ENCODE assay signal across 27 cellular contexts in the genomic region with DNA sequence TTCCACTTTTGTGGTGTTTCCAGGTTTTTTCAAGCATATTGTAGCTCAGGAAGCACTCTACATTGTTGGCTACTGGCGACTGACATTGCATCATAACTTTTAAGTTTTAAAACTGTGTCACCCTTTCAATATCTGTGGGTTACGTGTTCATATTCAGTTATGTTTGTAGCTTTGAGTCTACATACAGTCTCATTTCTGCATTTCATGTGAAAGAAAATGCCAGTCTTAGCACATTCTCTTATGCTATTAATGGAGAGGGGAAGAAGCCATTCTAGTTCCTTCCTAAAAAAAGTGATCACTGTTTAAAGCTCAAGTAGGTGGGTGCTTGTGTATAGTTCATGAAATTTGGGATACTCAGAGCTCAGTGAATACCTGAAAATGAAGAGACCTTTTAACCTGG.
"Had no signal": no experiment of that assay in that cellular context is flagged by ENCODE, and none has a peak within 500 bp of the region (broad histone marks: within the 10 kb centered on the region; RNA-seq: fewer than 3 reads in every experiment).

No MANE protein-coding gene starts in this region.

- H3K27me3 Mint-ChIP-seq: activated naive CD8-positive, alpha-beta T cell treated with anti-CD3 and anti-CD28 coated beads, Interleukin-2, amount 10 ng/mL, durations not matched to agents 7 days and 5 days; central memory CD8-positive, alpha-beta T cell; memory B cell had no signal

- H3K27me3 ChIP-seq: foreskin keratinocyte, suprapubic skin had no signal

- ATAC-seq: activated T-cell treated with anti-CD3 and anti-CD28 coated beads, Interleukin-2, amount 50 U/mL, for 72 hours; foreskin keratinocyte; left ventricle myocardium superior; sciatic nerve; stimulated activated effector memory CD8-positive, alpha-beta T cell treated with anti-CD3 and anti-CD28 coated beads, Interleukin-12 subunit alpha, Interleukin-12 subunit beta, amount 100 ng/mL, for 72 hours had no signal

- H3K4me3 ChIP-seq: breast epithelium, stomach, suprapubic skin, tibial nerve had no signal

- H3K9me3 Mint-ChIP-seq: central memory CD8-positive, alpha-beta T cell; memory B cell; stimulated activated effector memory CD8-positive, alpha-beta T cell treated with anti-CD3 and anti-CD28 coated beads, Interleukin-12 subunit alpha, Interleukin-12 subunit beta, amount 100 ng/mL, for 72 hours had no signal

- H3K36me3 Mint-ChIP-seq: stimulated activated effector memory CD8-positive, alpha-beta T cell treated with anti-CD3 and anti-CD28 coated beads, Interleukin-12 subunit alpha, Interleukin-12 subunit beta, amount 100 ng/mL, for 72 hours had no signal

- H3K4me3 Mint-ChIP-seq: activated naive CD4-positive, alpha-beta T cell treated with anti-CD3 and anti-CD28 coated beads for 36 hours; activated naive CD8-positive, alpha-beta T cell treated with anti-CD3 and anti-CD28 coated beads, Interleukin-2, amount 10 ng/mL, durations not matched to agents 7 days and 5 days; activated T-cell treated with anti-CD3 and anti-CD28 coated beads, Interleukin-2, amount 50 U/mL, for 72 hours; central memory CD8-positive, alpha-beta T cell; memory B cell; nephron; stimulated activated effector memory CD8-positive, alpha-beta T cell treated with anti-CD3 and anti-CD28 coated beads, Interleukin-12 subunit alpha, Interleukin-12 subunit beta, amount 100 ng/mL, for 72 hours had no signal

- H2AFZ ChIP-seq: parathyroid adenoma had no signal

- H3K4me1 ChIP-seq: breast epithelium, foreskin keratinocyte, suprapubic skin, tibial nerve had no signal

- H3K36me3 ChIP-seq: breast epithelium, stomach, suprapubic skin, tibial nerve had no signal

- DNase-seq: activated CD4-positive, alpha-beta T cell treated with anti-CD3 and anti-CD28 coated beads for 1 hour; activated CD8-positive, alpha-beta memory T cell treated with anti-CD3 and anti-CD28 coated beads for 24 hours; activated CD8-positive, alpha-beta memory T cell treated with anti-CD3 and anti-CD28 coated beads, Interleukin-2, amount 50 U/mL, for 48 hours; activated effector memory CD4-positive, alpha-beta T cell treated with Interleukin-2 at 50 U/mL for 16 hours; activated naive CD4-positive, alpha-beta T cell treated with anti-CD3 and anti-CD28 coated beads for 36 hours; activated naive CD8-positive, alpha-beta T cell treated with anti-CD3 and anti-CD28 coated beads, Interleukin-2, amount 10 ng/mL, durations not matched to agents 7 days and 5 days; activated T-cell treated with anti-CD3 and anti-CD28 coated beads, Interleukin-2, amount 50 U/mL, for 72 hours; amniotic stem cell; effector memory CD4-positive, alpha-beta T cell; foreskin keratinocyte; kidney; left ventricle myocardium superior; small intestine; stimulated activated CD4-positive, alpha-beta T cell treated with anti-CD3 and anti-CD28 coated beads, Interleukin-2, amount 100 ng/mL, for 24 hours; stomach had no signal

- H3K4me1 Mint-ChIP-seq: activated naive CD8-positive, alpha-beta T cell treated with anti-CD3 and anti-CD28 coated beads, Interleukin-2, amount 10 ng/mL, durations not matched to agents 7 days and 5 days had no signal

- H3K9ac ChIP-seq: parathyroid adenoma had no signal

- H3K79me2 ChIP-seq: parathyroid adenoma had no signal

- H3K27ac Mint-ChIP-seq: activated naive CD4-positive, alpha-beta T cell treated with anti-CD3 and anti-CD28 coated beads for 36 hours; activated naive CD8-positive, alpha-beta T cell treated with anti-CD3 and anti-CD28 coated beads, Interleukin-2, amount 10 ng/mL, durations not matched to agents 7 days and 5 days; activated T-cell treated with anti-CD3 and anti-CD28 coated beads, Interleukin-2, amount 50 U/mL, for 72 hours; memory B cell; stimulated activated effector memory CD8-positive, alpha-beta T cell treated with anti-CD3 and anti-CD28 coated beads, Interleukin-12 subunit alpha, Interleukin-12 subunit beta, amount 100 ng/mL, for 72 hours had no signal

- H3K27ac ChIP-seq: breast epithelium, foreskin keratinocyte, parathyroid adenoma, stomach, suprapubic skin, tibial nerve had no signal

- FAIRE-seq: colon, kidney, small intestine, TTC549, urothelium cell line had no signal

- H3K9me3 ChIP-seq: suprapubic skin had no signal
